9 cellular contexts compared by ENCODE assay signal in genomic region chr15:60370804-60371700, GRCh38. TPM values are rescaled to one million over a fixed set of nuclear protein-coding genes. Genes with fewer than 3 reads are reported as not detected.
DNase-seq lines count a peak whose midpoint lies in the region; ATAC-seq and TF ChIP-seq lines count a peak whose summit lies in the region.
"Had no signal": no experiment of that assay in that cellular context is flagged by ENCODE, and none has a peak within 500 bp of the region (broad histone marks: within the 10 kb centered on the region; RNA-seq: fewer than 3 reads in every experiment).

No MANE protein-coding gene starts in this region.

- H3K9ac ChIP-seq in mesenchymal stem cell (ENCODE audit: low read length): peak overlapping the region; percentile 85
- H3K9ac ChIP-seq: KMS-11 had no signal

- H3K23ac ChIP-seq in mesenchymal stem cell (ENCODE audit: low read length in 2 of 2): no peak overlapping the region

- peaks cover 19% of the 10 kb centered on the region for H3K4me1 ChIP-seq in mesenchymal stem cell (ENCODE audit: control insufficient read depth, insufficient read depth, low read depth, low read length)

- no peaks in the 10 kb centered on the region for H3K27me3 ChIP-seq in mesenchymal stem cell (ENCODE audit: control insufficient read depth in 1 of 2, insufficient read depth in 1 of 2, low read length in 2 of 2)

- no peaks in the 10 kb centered on the region for H3K79me1 ChIP-seq in mesenchymal stem cell (replicated peaks; ENCODE audit: low read length, poor library complexity, severe bottlenecking)

- no peak for TF ChIP-seq CTCF in choroid plexus epithelial cell (conservative IDR thresholded peaks at IDR 0.05; ENCODE audit: low read depth, low read length)

- H4K8ac ChIP-seq in mesenchymal stem cell (ENCODE audit: low read length): peak overlapping the region; percentile 89

- H3K4me3 ChIP-seq in choroid plexus epithelial cell (ENCODE audit: low read depth, low read length) (no peak overlapping the region), mesenchymal stem cell (ENCODE audit: insufficient read depth in 1 of 2, low read depth in 1 of 2, low read length in 2 of 2) (peak overlapping the region in 1 of 2 experiments; percentile 17)

- 31% methylated on average over 10 of the region's 13 CpGs for WGBS in mesenchymal stem cell

- H4K91ac ChIP-seq in mesenchymal stem cell (ENCODE audit: low read length): no peak overlapping the region

- H3K9me3 ChIP-seq in mesenchymal stem cell (ENCODE audit: control insufficient read depth, low read length): no peaks in the 10 kb centered on the region

- peak overlapping the region; percentile 87 for H2BK5ac ChIP-seq in mesenchymal stem cell (ENCODE audit: low read depth, low read length, poor library complexity, severe bottlenecking)

- H3K27ac ChIP-seq in mesenchymal stem cell (ENCODE audit: low read length, poor library complexity, severe bottlenecking): peak overlapping the region; percentile 98
- H3K27ac ChIP-seq: KMS-11 had no signal

- H2BK120ac ChIP-seq in mesenchymal stem cell (ENCODE audit: low read depth, low read length): peak overlapping the region; percentile 61

- no peak overlapping the region for H2BK15ac ChIP-seq in mesenchymal stem cell (ENCODE audit: low read depth, poor library complexity, severe bottlenecking)

- peak overlapping the region; percentile 44 to 83 for H3K4ac ChIP-seq in mesenchymal stem cell (ENCODE audit: low read depth in 1 of 2, low read length in 2 of 2)

- ATAC-seq in GM19455 (IDR thresholded peaks at IDR 0.05; ENCODE audit: unreplicated experiment): no peak
- ATAC-seq in HG03135 (IDR thresholded peaks at IDR 0.05; ENCODE audit: unreplicated experiment): no peak
- no peak for ATAC-seq in HG02798 (IDR thresholded peaks at IDR 0.05; ENCODE audit: poor library complexity, unreplicated experiment)

- peak overlapping the region; percentile 14 for H3K4me2 ChIP-seq in mesenchymal stem cell (ENCODE audit: low read length, poor library complexity, severe bottlenecking)
- H3K4me2 ChIP-seq: KMS-11 had no signal

- H2BK12ac ChIP-seq in mesenchymal stem cell (ENCODE audit: low read length in 2 of 2): peak overlapping the region in 1 of 2 experiments; percentile 68

- peak overlapping the region; percentile 98 for H2AK5ac ChIP-seq in mesenchymal stem cell (ENCODE audit: low read length, severe bottlenecking)

- peaks cover 10 to 68% of the 10 kb centered on the region in 2 experiments for H3K36me3 ChIP-seq in mesenchymal stem cell (ENCODE audit: control insufficient read depth in 1 of 2, insufficient read depth in 2 of 2, low read depth in 1 of 2, low read length in 2 of 2)

- H2AFZ ChIP-seq in mesenchymal stem cell (ENCODE audit: low read depth, low read length): no peak overlapping the region

- peak overlapping the region in 1 of 2 experiments; percentile 61 for H3K18ac ChIP-seq in mesenchymal stem cell (ENCODE audit: low read depth in 1 of 2, low read length in 2 of 2)

- DNase-seq in DMS53 (lab: John Stamatoyannopoulos, UW) (peak; percentile 75), NCI-H2196 treated with DMSO at 0.1 percent for 48 hours (lab: John Stamatoyannopoulos, UW; ENCODE audit: unreplicated experiment) (peak; percentile 31), choroid plexus epithelial cell (ENCODE audit: low read depth) (peak; percentile 99), mesenchymal stem cell (peak; percentile 99), hippocampal formation (lab: John Stamatoyannopoulos, UW) (no peak)

- no peak overlapping the region for H3K14ac ChIP-seq in mesenchymal stem cell (ENCODE audit: low read length in 2 of 2)

RNA-seq across cellular contexts. Expression of gene ANXA2, which starts 26.7 kb away (rescaled TPM):
- 2,051 TPM for polyA plus RNA-seq in mesenchymal stem cell (2013, experiment 1 of 2)
- 2,053 TPM for polyA plus RNA-seq in mesenchymal stem cell (2013, experiment 2 of 2)

Comparison
In these comparisons a context has a peak if more than half of its experiments do, and no peak if none do; other contexts are left out.
1. DNase-seq: peak in DMS53 (single experiment), NCI-H2196 treated with DMSO at 0.1 percent for 48 hours (single experiment), choroid plexus epithelial cell (single experiment) and mesenchymal stem cell (single experiment); none in hippocampal formation (0 of 2).